In genomic region chrX:8139713-8140112, GRCh38 we compare ENCODE assay signal across 19 cellular contexts. TPM values are rescaled to one million over a fixed set of nuclear protein-coding genes. Genes with fewer than 3 reads are reported as not detected.
A peak's percentile ranks its signal among the peaks of the same experiment; 100 is the strongest.
DNase-seq lines count a peak whose midpoint lies in the region; ATAC-seq, FAIRE-seq and TF ChIP-seq lines count a peak whose summit lies in the region.
"Had no signal": no experiment of that assay in that cellular context is flagged by ENCODE, and none has a peak within 500 bp of the region (broad histone marks: within the 10 kb centered on the region; RNA-seq: fewer than 3 reads in every experiment).

No MANE protein-coding gene starts in this region.

- no peak overlapping the region for H3K27ac ChIP-seq in left lung
- H3K27ac ChIP-seq: 22Rv1, spleen, thoracic aorta had no signal

- H3K9me3 ChIP-seq in left lung, result no peaks in the 10 kb centered on the region
- H3K9me3 ChIP-seq: thoracic aorta had no signal

- no peak for TF ChIP-seq CTCF in left lung (IDR thresholded peaks at IDR 0.05)

- no peaks in the 10 kb centered on the region for H3K36me3 ChIP-seq in left lung
- H3K36me3 ChIP-seq: spleen, thoracic aorta had no signal

- intact Hi-C loops in left lung (cut with DNase I), result no loop called here
- intact Hi-C loops in sciatic nerve (cut with DNase I), result no loop called here

- no peak overlapping the region for H3K4me3 ChIP-seq in left lung
- H3K4me3 ChIP-seq: spleen, thoracic aorta had no signal

- peak; percentile 31 for DNase-seq in DMS53 (lab: John Stamatoyannopoulos, UW)
- no peak for DNase-seq in DMS53 treated with DMSO at 0.1 percent for 48 hours (lab: John Stamatoyannopoulos, UW; ENCODE audit: unreplicated experiment)
- peak in 1 of 2 donors; percentile 35 for DNase-seq in left lung
- peak; percentile 1 for DNase-seq in urothelium cell line (ENCODE audit: low spot score)
- no peak for DNase-seq in HUDEP-2 (lab: John Stamatoyannopoulos, UW; ENCODE audit: unreplicated experiment in 76 of 76)
- DNase-seq in activated T-cell treated with anti-CD3 and anti-CD28 coated beads for 4 hours, result no peak
- DNase-seq in sciatic nerve (ENCODE audit: low spot score), result no peak
- DNase-seq: activated CD4-positive, alpha-beta T cell treated with anti-CD3 and anti-CD28 coated beads for 4 hours; Calu3; effector CD8-positive, alpha-beta T cell; foreskin melanocyte; Karpas-422; naive thymus-derived CD8-positive, alpha-beta T cell; spleen had no signal

- H3K27me3 ChIP-seq in left lung, result no peaks in the 10 kb centered on the region
- H3K27me3 ChIP-seq: spleen had no signal

- H3K4me1 ChIP-seq in left lung, result peaks cover 0 to 2% of the 10 kb centered on the region in 2 donors
- H3K4me1 ChIP-seq: spleen had no signal

- ATAC-seq in left lung, result peak; percentile 92
- ATAC-seq in sciatic nerve, result no peak
- ATAC-seq: naive thymus-derived CD8-positive, alpha-beta T cell had no signal

- FAIRE-seq in colon (lab: Jason Lieb, UNC), result peak; percentile 94
- FAIRE-seq in urothelium cell line (lab: Jason Lieb, UNC), result no peak
- FAIRE-seq: GM12892 had no signal

RNA-seq across cellular contexts. Expression of gene VCX2, which starts 31.4 kb away (rescaled TPM):
- not detected for total RNA-seq in left lung
- not detected for total RNA-seq in sciatic nerve
- total RNA-seq: Calu3; lower leg skin; naive thymus-derived CD8-positive, alpha-beta T cell; spleen; thoracic aorta had no signal

Comparison
In these comparisons a context has a peak if more than half of its experiments do, and no peak if none do; other contexts are left out.
1. DNase-seq: peak in DMS53 (single experiment) and urothelium cell line (single experiment); none in DMS53 treated with DMSO at 0.1 percent for 48 hours (single experiment), HUDEP-2 (0 of 76), activated T-cell treated with anti-CD3 and anti-CD28 coated beads for 4 hours (single experiment) and sciatic nerve (single experiment).